Comparison of ENCODE assay signal across 9 cellular contexts in genomic region chr17:32461853-32462617, GRCh38. TPM values are rescaled to one million over a fixed set of nuclear protein-coding genes. Genes with fewer than 3 reads are reported as not detected.
A peak's percentile ranks its signal among the peaks of the same experiment; 100 is the strongest.
DNase-seq lines count a peak whose midpoint lies in the region; ATAC-seq and TF ChIP-seq lines count a peak whose summit lies in the region.
"Had no signal": no experiment of that assay in that cellular context is flagged by ENCODE, and none has a peak within 500 bp of the region (broad histone marks: within the 10 kb centered on the region; RNA-seq: fewer than 3 reads in every experiment).

No MANE protein-coding gene starts in this region.

- ATAC-seq in GM19328 (IDR thresholded peaks at IDR 0.05; ENCODE audit: unreplicated experiment) (no peak), HG02885 (IDR thresholded peaks at IDR 0.05; ENCODE audit: poor library complexity, unreplicated experiment) (no peak)

- H3K4me1 ChIP-seq in OCI-LY3 (ENCODE audit: low read length) (no peaks in the 10 kb centered on the region), parathyroid adenoma (peaks cover 8% of the 10 kb centered on the region)

- H4K20me1 ChIP-seq in OCI-LY3 (ENCODE audit: insufficient read depth, low read length) = peaks cover 5% of the 10 kb centered on the region

- peaks cover 10% of the 10 kb centered on the region for H3K36me3 ChIP-seq in BJ (ENCODE audit: control insufficient read depth, insufficient read depth, low read length)
- peaks cover 43% of the 10 kb centered on the region for H3K36me3 ChIP-seq in OCI-LY3 (replicated peaks; ENCODE audit: low read depth, low read length)
- no peaks in the 10 kb centered on the region for H3K36me3 ChIP-seq in parathyroid adenoma (ENCODE audit: control insufficient read depth, insufficient read depth, low read length)

- peak; percentile 63 for TF ChIP-seq CTCF in BJ (IDR thresholded peaks at IDR 0.05; ENCODE audit: insufficient read depth, low read depth, low read length)
- peak; percentile 61 for TF ChIP-seq CTCF in OCI-LY3 (IDR thresholded peaks at IDR 0.05; ENCODE audit: low read depth, low read length)
- TF ChIP-seq CTCF in parathyroid adenoma (IDR thresholded peaks at IDR 0.05) = peak; percentile 64

- DNase-seq in BJ (ENCODE audit: low read depth) = no peak
- peak; percentile 49 for DNase-seq in HK-2 (ENCODE audit: unreplicated experiment)
- DNase-seq in activated T-cell treated with anti-CD3 and anti-CD28 coated beads, Interleukin-2, amount 50 U/mL, for 48 hours = peak; percentile 72 to 76
- peak; percentile 48 for DNase-seq in fibroblast of the conjunctiva (ENCODE audit: low read depth)

- no peak overlapping the region for H3K9ac ChIP-seq in OCI-LY3 (ENCODE audit: low read length)
- H3K9ac ChIP-seq in parathyroid adenoma = no peak overlapping the region

- POLR2A ChIA-PET in BJ (lab: Charles Lee) = no interaction called here

- no peaks in the 10 kb centered on the region for H3K27me3 ChIP-seq in BJ (ENCODE audit: control insufficient read depth, insufficient read depth, low read length)
- H3K27me3 ChIP-seq in OCI-LY3 (ENCODE audit: low read depth, low read length) = no peaks in the 10 kb centered on the region
- no peaks in the 10 kb centered on the region for H3K27me3 ChIP-seq in parathyroid adenoma (ENCODE audit: control insufficient read depth, insufficient read depth, low read length)

- H3K4me2 ChIP-seq in OCI-LY3 (ENCODE audit: low read length) = no peak overlapping the region
- no peak overlapping the region for H3K4me2 ChIP-seq in parathyroid adenoma (ENCODE audit: low read length)

- H2AFZ ChIP-seq in OCI-LY3 (ENCODE audit: low read depth, low read length) = no peak overlapping the region
- H2AFZ ChIP-seq in parathyroid adenoma = no peak overlapping the region

- peaks cover 50% of the 10 kb centered on the region for H3K79me2 ChIP-seq in OCI-LY3 (ENCODE audit: low read length)
- H3K79me2 ChIP-seq in parathyroid adenoma = peaks cover 34% of the 10 kb centered on the region

- H3K9me3 ChIP-seq in OCI-LY3 (ENCODE audit: insufficient read depth, low read length) (no peaks in the 10 kb centered on the region), parathyroid adenoma (ENCODE audit: control insufficient read depth, low read length) (no peaks in the 10 kb centered on the region)

- CTCF ChIA-PET in BJ (lab: Yijun Ruan, JAX) = interaction anchor here (0.5 to 5.2 kb wide), 27 partner anchors 7 to 1209 kb away, joined by 3 to 47 read pairs (median 3); partner anchors contain the start of gene PSMD11

- H3K27ac ChIP-seq in OCI-LY3 (ENCODE audit: low read length) (no peak overlapping the region), parathyroid adenoma (no peak overlapping the region)
- H3K27ac ChIP-seq: skin epidermis had no signal

- no peak overlapping the region for H3K4me3 ChIP-seq in BJ (ENCODE audit: low read depth, low read length)
- no peak overlapping the region for H3K4me3 ChIP-seq in OCI-LY3 (ENCODE audit: low read length)
- H3K4me3 ChIP-seq in parathyroid adenoma (ENCODE audit: low read depth, low read length) = no peak overlapping the region
- H3K4me3 ChIP-seq: skin epidermis had no signal

RNA-seq across cellular contexts. Expression of gene PSMD11, which starts 17.7 kb away (rescaled TPM):
- 71.6 and 73.5 TPM in 2 replicates for polyA plus RNA-seq in BJ (2011; rRNA removed)
- 42.8 and 59.3 TPM in 2 replicates for polyA minus RNA-seq in BJ (2011; rRNA and poly(A)+ RNA removed)

RNA-seq across cellular contexts. Expression of gene CDK5R1, which starts 24.8 kb away (rescaled TPM):
- 0.20 and 0.26 TPM in 2 replicates for polyA plus RNA-seq in BJ (2011; rRNA removed)
- polyA minus RNA-seq in BJ (2011; rRNA and poly(A)+ RNA removed) = 0.41 and 0.43 TPM in 2 replicates
